8 cellular contexts compared by ENCODE assay signal in genomic region chr9:91101598-91102168, GRCh38.
DNase-seq lines count a peak whose midpoint lies in the region; ATAC-seq and TF ChIP-seq lines count a peak whose summit lies in the region.

No MANE protein-coding gene starts in this region.

- ATAC-seq in HG02852 (IDR thresholded peaks at IDR 0.05; ENCODE audit: unreplicated experiment): peak; percentile 62
- ATAC-seq in HG02623 (IDR thresholded peaks at IDR 0.05; ENCODE audit: unreplicated experiment): no peak

- peaks cover 4% of the 10 kb centered on the region for H3K36me3 Mint-ChIP-seq in activated CD4-positive, alpha-beta memory T cell treated with anti-CD3 and anti-CD28 coated beads for 36 hours
- peaks cover 5% of the 10 kb centered on the region for H3K36me3 Mint-ChIP-seq in glutamatergic neuron (ENCODE audit: unreplicated experiment)

- H3K27ac Mint-ChIP-seq in activated CD4-positive, alpha-beta memory T cell treated with anti-CD3 and anti-CD28 coated beads for 36 hours: peak overlapping the region; percentile 93
- H3K27ac Mint-ChIP-seq in glutamatergic neuron (ENCODE audit: unreplicated experiment): no peak overlapping the region

- POLR2A ChIA-PET in activated CD4-positive, alpha-beta memory T cell treated with anti-CD3 and anti-CD28 coated beads for 36 hours (lab: Charles Lee): interaction anchor here (1.0 to 4.4 kb wide), 11 partner anchors 30 to 323 kb away, joined by 3 to 45 read pairs (median 9); partner anchors contain the start of gene NFIL3

- H3K9me3 Mint-ChIP-seq in activated CD4-positive, alpha-beta memory T cell treated with anti-CD3 and anti-CD28 coated beads for 36 hours: no peaks in the 10 kb centered on the region
- peaks cover 4% of the 10 kb centered on the region for H3K9me3 Mint-ChIP-seq in glutamatergic neuron (ENCODE audit: unreplicated experiment)

- DNase-seq in activated CD4-positive, alpha-beta memory T cell treated with anti-CD3 and anti-CD28 coated beads for 36 hours: peak; percentile 95
- DNase-seq in glutamatergic neuron (no peak), putamen (ENCODE audit: low spot score) (no peak), GF-D8 (lab: John Stamatoyannopoulos, UW) (no peak), glomerular visceral epithelial cell (ENCODE audit: extremely low spot score) (no peak)
- DNase-seq in stimulated activated CD8-positive, alpha-beta memory T cell treated with anti-CD3 and anti-CD28 coated beads, Interleukin-4, amount 100 ng/mL, for 48 hours: peak; percentile 87

- CTCF ChIA-PET in activated CD4-positive, alpha-beta memory T cell treated with anti-CD3 and anti-CD28 coated beads for 36 hours (lab: Charles Lee): interaction anchor here (1.6 to 3.1 kb wide), 2 partner anchors 29 to 30 kb away, joined by 4 to 12 read pairs; no protein-coding TSS in a partner anchor

- no peak for TF ChIP-seq CTCF in glutamatergic neuron (IDR thresholded peaks at IDR 0.05; ENCODE audit: partially characterized antibody, unreplicated experiment)

- H3K4me1 Mint-ChIP-seq in activated CD4-positive, alpha-beta memory T cell treated with anti-CD3 and anti-CD28 coated beads for 36 hours (ENCODE audit: low read depth): peaks cover 56% of the 10 kb centered on the region
- H3K4me1 Mint-ChIP-seq in glutamatergic neuron (ENCODE audit: low read depth, unreplicated experiment): peaks cover 15% of the 10 kb centered on the region

- intact Hi-C loops in activated CD4-positive, alpha-beta memory T cell treated with anti-CD3 and anti-CD28 coated beads for 36 hours (cut with micrococcal nuclease): loop anchor here (1.0 to 2.0 kb wide), 2 partner anchors 9 to 323 kb away; no protein-coding TSS in a partner anchor

- H3K4me3 Mint-ChIP-seq in activated CD4-positive, alpha-beta memory T cell treated with anti-CD3 and anti-CD28 coated beads for 36 hours: peak overlapping the region; percentile 73
- peak overlapping the region; percentile 21 for H3K4me3 Mint-ChIP-seq in glutamatergic neuron (ENCODE audit: unreplicated experiment)

- H3K27me3 Mint-ChIP-seq in activated CD4-positive, alpha-beta memory T cell treated with anti-CD3 and anti-CD28 coated beads for 36 hours: peaks cover 5% of the 10 kb centered on the region
- H3K27me3 Mint-ChIP-seq in glutamatergic neuron (ENCODE audit: unreplicated experiment): peaks cover 3% of the 10 kb centered on the region

Comparison
In these comparisons a context has a peak if more than half of its experiments do, and no peak if none do; other contexts are left out.
1. DNase-seq: peak in activated CD4-positive, alpha-beta memory T cell treated with anti-CD3 and anti-CD28 coated beads for 36 hours (single experiment) and stimulated activated CD8-positive, alpha-beta memory T cell treated with anti-CD3 and anti-CD28 coated beads, Interleukin-4, amount 100 ng/mL, for 48 hours (single experiment); none in glutamatergic neuron (single experiment), putamen (single experiment), GF-D8 (single experiment) and glomerular visceral epithelial cell (single experiment).